13 cellular contexts compared by ENCODE assay signal in genomic region chr17:30788918-30789317, GRCh38. TPM values are rescaled to one million over a fixed set of nuclear protein-coding genes. Genes with fewer than 3 reads are reported as not detected.
DNase-seq lines count a peak whose midpoint lies in the region; ATAC-seq, FAIRE-seq and TF ChIP-seq lines count a peak whose summit lies in the region.
"Had no signal": no experiment of that assay in that cellular context is flagged by ENCODE, and none has a peak within 500 bp of the region (broad histone marks: within the 10 kb centered on the region; RNA-seq: fewer than 3 reads in every experiment).

No MANE protein-coding gene starts in this region.

- peaks cover 0 to 3% of the 10 kb centered on the region in 2 donors for H3K4me1 ChIP-seq in left lung
- H3K4me1 ChIP-seq in ascending aorta = no peaks in the 10 kb centered on the region

- H3K4me3 Mint-ChIP-seq in activated T-helper 2 cell treated with anti-CD3 and anti-CD28 coated beads, Interferon-gamma antibody, Interleukin-2, Interleukin-4, amounts not matched to agents 10 μg/mL and 5 μg/mL and 100 μg/mL, durations not matched to agents 14 hours and 24 hours and 36 hours (ENCODE audit: low read depth) = no peak overlapping the region

- H3K36me3 ChIP-seq in left lung = peaks cover 0 to 100% of the 10 kb centered on the region in 2 donors
- peaks cover 38 to 67% of the 10 kb centered on the region in 2 donors for H3K36me3 ChIP-seq in ascending aorta

- peak overlapping the region; percentile 38 for H3K27ac Mint-ChIP-seq in activated T-helper 2 cell treated with anti-CD3 and anti-CD28 coated beads, Interferon-gamma antibody, Interleukin-2, Interleukin-4, amounts not matched to agents 10 μg/mL and 5 μg/mL and 100 μg/mL, durations not matched to agents 14 hours and 24 hours and 36 hours

- H3K27me3 Mint-ChIP-seq in activated T-helper 2 cell treated with anti-CD3 and anti-CD28 coated beads, Interferon-gamma antibody, Interleukin-2, Interleukin-4, amounts not matched to agents 10 μg/mL and 5 μg/mL and 100 μg/mL, durations not matched to agents 14 hours and 24 hours and 36 hours (ENCODE audit: low read depth) = no peaks in the 10 kb centered on the region

- TF ChIP-seq CTCF in left lung (IDR thresholded peaks at IDR 0.05) (no peak), ascending aorta (IDR thresholded peaks at IDR 0.05) (no peak)

- H3K9me3 Mint-ChIP-seq in activated T-helper 2 cell treated with anti-CD3 and anti-CD28 coated beads, Interferon-gamma antibody, Interleukin-2, Interleukin-4, amounts not matched to agents 10 μg/mL and 5 μg/mL and 100 μg/mL, durations not matched to agents 14 hours and 24 hours and 36 hours = no peaks in the 10 kb centered on the region

- H3K4me3 ChIP-seq in left lung (no peak overlapping the region), ascending aorta (no peak overlapping the region)
- H3K4me3 ChIP-seq: adrenal gland had no signal

- peaks cover 14% of the 10 kb centered on the region for H3K4me1 Mint-ChIP-seq in activated T-helper 2 cell treated with anti-CD3 and anti-CD28 coated beads, Interferon-gamma antibody, Interleukin-2, Interleukin-4, amounts not matched to agents 10 μg/mL and 5 μg/mL and 100 μg/mL, durations not matched to agents 14 hours and 24 hours and 36 hours (ENCODE audit: low read depth)

- DNase-seq in AG20443 (ENCODE audit: low spot score) = peak; percentile 48
- peak; percentile 45 for DNase-seq in EL
- DNase-seq in activated T-helper 2 cell treated with anti-CD3 and anti-CD28 coated beads, Interferon-gamma antibody, Interleukin-2, Interleukin-4, amounts not matched to agents 10 μg/mL and 5 μg/mL and 100 μg/mL, durations not matched to agents 14 hours and 24 hours and 36 hours (ENCODE audit: low spot score) = no peak
- no peak for DNase-seq in left lung
- DNase-seq in GDM1 (lab: John Stamatoyannopoulos, UW) = no peak
- DNase-seq in GM19239 (ENCODE audit: insufficient read length, low spot score) = no peak
- DNase-seq in ascending aorta (ENCODE audit: low spot score in 2 of 2) = no peak
- DNase-seq: NCI-H1930, NCI-H774, nucleus accumbens, RPMI8226 had no signal

- H3K36me3 Mint-ChIP-seq in activated T-helper 2 cell treated with anti-CD3 and anti-CD28 coated beads, Interferon-gamma antibody, Interleukin-2, Interleukin-4, amounts not matched to agents 10 μg/mL and 5 μg/mL and 100 μg/mL, durations not matched to agents 14 hours and 24 hours and 36 hours (ENCODE audit: low read depth) = peaks cover 62% of the 10 kb centered on the region

- intact Hi-C loops in activated T-helper 2 cell treated with anti-CD3 and anti-CD28 coated beads, Interferon-gamma antibody, Interleukin-2, Interleukin-4, amounts not matched to agents 10 μg/mL and 5 μg/mL and 100 μg/mL, durations not matched to agents 14 hours and 24 hours and 36 hours (cut with micrococcal nuclease) = loop anchor here (5.0 kb wide), 1 partner anchor 33 kb away; the partner anchor contains the start of gene CRLF3
- intact Hi-C loops in left lung (cut with DNase I) (no loop called here), ascending aorta (cut with DNase I) (no loop called here)

- FAIRE-seq in GM19239 (lab: Jason Lieb, UNC) = no peak

- ATAC-seq in left lung = peak; percentile 32
- ATAC-seq: HCT116 had no signal

- H3K9me3 ChIP-seq in left lung = no peaks in the 10 kb centered on the region
- H3K9me3 ChIP-seq in ascending aorta = no peaks in the 10 kb centered on the region
- H3K9me3 ChIP-seq: adrenal gland had no signal

- H3K27me3 ChIP-seq in left lung (no peaks in the 10 kb centered on the region), ascending aorta (no peaks in the 10 kb centered on the region)
- H3K27me3 ChIP-seq: adrenal gland had no signal

- no peak overlapping the region for H3K27ac ChIP-seq in left lung
- no peak overlapping the region for H3K27ac ChIP-seq in ascending aorta
- H3K27ac ChIP-seq: adrenal gland had no signal

RNA-seq across cellular contexts. Expression of gene CRLF3, which starts 35.6 kb away (rescaled TPM):
- 42.0 and 46.5 TPM in 2 replicates for total RNA-seq in activated T-helper 2 cell treated with anti-CD3 and anti-CD28 coated beads, Interferon-gamma antibody, Interleukin-2, Interleukin-4, amounts not matched to agents 10 μg/mL and 5 μg/mL and 100 μg/mL, durations not matched to agents 14 hours and 24 hours and 36 hours
- 10 to 100 TPM; 13.1 to 26.4 TPM for total RNA-seq in left lung
- 10.0 TPM for total RNA-seq in ascending aorta

RNA-seq across cellular contexts. Expression of gene ATAD5, which starts 42.8 kb away (rescaled TPM):
- 24.6 and 26.8 TPM in 2 replicates for total RNA-seq in activated T-helper 2 cell treated with anti-CD3 and anti-CD28 coated beads, Interferon-gamma antibody, Interleukin-2, Interleukin-4, amounts not matched to agents 10 μg/mL and 5 μg/mL and 100 μg/mL, durations not matched to agents 14 hours and 24 hours and 36 hours
- total RNA-seq in left lung (1 to 10 TPM; 2.6 to 4.4 TPM), ascending aorta (under 0.01 TPM)

Comparison
In these comparisons a context has a peak if more than half of its experiments do, and no peak if none do; other contexts are left out.
1. DNase-seq: peak in AG20443 (single experiment) and EL (single experiment); none in activated T-helper 2 cell treated with anti-CD3 and anti-CD28 coated beads, Interferon-gamma antibody, Interleukin-2, Interleukin-4, amounts not matched to agents 10 μg/mL and 5 μg/mL and 100 μg/mL, durations not matched to agents 14 hours and 24 hours and 36 hours (single experiment), left lung (0 of 2), GDM1 (single experiment), GM19239 (single experiment) and ascending aorta (0 of 2).